3 cellular contexts compared by ENCODE assay signal in the genomic region with DNA sequence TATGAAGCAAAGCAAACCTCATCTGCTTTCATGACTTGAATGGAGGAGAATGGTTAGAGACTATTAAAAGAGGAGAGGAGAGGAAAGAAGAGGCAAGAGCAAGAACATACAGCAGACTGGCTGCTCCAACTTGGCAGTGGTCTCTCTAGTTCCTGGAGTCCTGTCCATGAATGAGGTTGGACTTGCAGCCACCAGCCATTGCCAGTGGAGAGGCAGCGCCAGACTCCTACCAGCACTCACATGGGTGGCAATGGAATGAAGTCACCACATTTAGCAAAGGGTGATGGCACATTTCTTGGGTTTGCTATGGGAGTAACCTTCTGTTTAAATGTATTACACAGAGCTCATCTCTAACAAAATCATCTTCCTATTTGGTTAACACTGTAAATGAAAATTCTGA.
"Had no signal": no experiment of that assay in that cellular context is flagged by ENCODE, and none has a peak within 500 bp of the region (broad histone marks: within the 10 kb centered on the region; RNA-seq: fewer than 3 reads in every experiment).

No MANE protein-coding gene starts in this region.

- ATAC-seq: GM12878 had no signal

- DNase-seq: GDM1, GF-D8 had no signal

- H3K4me3 ChIP-seq: GM12878 had no signal
